Comparison of ENCODE assay signal across 1 cellular context in genomic region chr5:151381899-151382298, GRCh38.
TF ChIP-seq lines count a peak whose summit lies in the region.

No MANE protein-coding gene starts in this region.

TF ChIP-seq in GM23338, 12 proteins besides CTCF, POLR2A, EP300 and RAD21 (continued from another document):
- TF ChIP-seq ZNF462 (CRISPR knock-in tag; IDR thresholded peaks at IDR 0.05), result no peak
- TF ChIP-seq EZH2 (IDR thresholded peaks at IDR 0.05; ENCODE audit: low read depth, unreplicated experiment), result no peak
- TF ChIP-seq, protein P1, sequence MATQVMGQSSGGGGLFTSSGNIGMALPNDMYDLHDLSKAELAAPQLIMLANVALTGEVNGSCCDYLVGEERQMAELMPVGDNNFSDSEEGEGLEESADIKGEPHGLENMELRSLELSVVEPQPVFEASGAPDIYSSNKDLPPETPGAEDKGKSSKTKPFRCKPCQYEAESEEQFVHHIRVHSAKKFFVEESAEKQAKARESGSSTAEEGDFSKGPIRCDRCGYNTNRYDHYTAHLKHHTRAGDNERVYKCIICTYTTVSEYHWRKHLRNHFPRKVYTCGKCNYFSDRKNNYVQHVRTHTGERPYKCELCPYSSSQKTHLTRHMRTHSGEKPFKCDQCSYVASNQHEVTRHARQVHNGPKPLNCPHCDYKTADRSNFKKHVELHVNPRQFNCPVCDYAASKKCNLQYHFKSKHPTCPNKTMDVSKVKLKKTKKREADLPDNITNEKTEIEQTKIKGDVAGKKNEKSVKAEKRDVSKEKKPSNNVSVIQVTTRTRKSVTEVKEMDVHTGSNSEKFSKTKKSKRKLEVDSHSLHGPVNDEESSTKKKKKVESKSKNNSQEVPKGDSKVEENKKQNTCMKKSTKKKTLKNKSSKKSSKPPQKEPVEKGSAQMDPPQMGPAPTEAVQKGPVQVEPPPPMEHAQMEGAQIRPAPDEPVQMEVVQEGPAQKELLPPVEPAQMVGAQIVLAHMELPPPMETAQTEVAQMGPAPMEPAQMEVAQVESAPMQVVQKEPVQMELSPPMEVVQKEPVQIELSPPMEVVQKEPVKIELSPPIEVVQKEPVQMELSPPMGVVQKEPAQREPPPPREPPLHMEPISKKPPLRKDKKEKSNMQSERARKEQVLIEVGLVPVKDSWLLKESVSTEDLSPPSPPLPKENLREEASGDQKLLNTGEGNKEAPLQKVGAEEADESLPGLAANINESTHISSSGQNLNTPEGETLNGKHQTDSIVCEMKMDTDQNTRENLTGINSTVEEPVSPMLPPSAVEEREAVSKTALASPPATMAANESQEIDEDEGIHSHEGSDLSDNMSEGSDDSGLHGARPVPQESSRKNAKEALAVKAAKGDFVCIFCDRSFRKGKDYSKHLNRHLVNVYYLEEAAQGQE (IDR thresholded peaks at IDR 0.05; ENCODE audit: unreplicated experiment), result no peak
- no peak for TF ChIP-seq POLR2AphosphoS5 (IDR thresholded peaks at IDR 0.05; ENCODE audit: low read depth)
- no peak for TF ChIP-seq ZNF114 (CRISPR knock-in tag; IDR thresholded peaks at IDR 0.05)
- no peak for TF ChIP-seq ETS1 (IDR thresholded peaks at IDR 0.05)
- no peak for TF ChIP-seq CREB1 (CRISPR knock-in tag; IDR thresholded peaks at IDR 0.05; ENCODE audit: low read depth)
- TF ChIP-seq NANOG (IDR thresholded peaks at IDR 0.05; ENCODE audit: borderline replicate concordance), result no peak
TF ChIP-seq in GM23338: peak in this region for 0.
